Comparison of ENCODE assay signal across 12 cellular contexts in the genomic region with DNA sequence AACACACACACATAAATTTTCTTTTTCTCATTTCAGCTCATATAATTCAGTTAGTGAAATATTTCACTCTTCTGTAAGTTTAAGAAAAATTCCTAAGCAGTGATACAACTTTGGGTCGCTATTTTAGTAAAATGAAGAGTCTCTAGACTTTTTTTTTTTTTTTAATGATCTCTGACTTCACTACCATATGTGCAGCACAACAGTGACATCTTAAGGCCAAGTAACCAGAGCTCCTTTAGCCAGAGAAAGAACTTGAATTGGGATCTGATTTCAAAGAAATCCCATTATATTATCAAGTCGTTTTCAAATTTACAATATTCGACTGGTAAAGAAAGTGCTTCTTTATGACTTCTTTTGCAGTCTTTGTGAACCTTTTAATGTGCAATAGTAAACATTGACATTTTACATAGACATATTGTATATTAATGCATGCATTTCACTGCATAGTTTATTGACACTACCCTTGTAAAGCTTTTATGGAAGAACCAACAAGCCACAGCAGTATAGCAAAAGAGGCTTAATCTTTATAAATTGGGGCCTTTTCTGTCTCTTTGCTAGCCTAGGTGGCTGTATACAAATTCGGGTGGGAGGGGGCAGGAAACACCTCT.
DNase-seq lines count a peak whose midpoint lies in the region; ATAC-seq and TF ChIP-seq lines count a peak whose summit lies in the region.
"Had no signal": no experiment of that assay in that cellular context is flagged by ENCODE, and none has a peak within 500 bp of the region (broad histone marks: within the 10 kb centered on the region; RNA-seq: fewer than 3 reads in every experiment).

No MANE protein-coding gene starts in this region.

- H3K9me3 ChIP-seq in BE2C: no peaks in the 10 kb centered on the region
- H3K9me3 ChIP-seq: HAP-1, thyroid gland had no signal

- H3K27me3 Mint-ChIP-seq in progenitor cell of endocrine pancreas: no peaks in the 10 kb centered on the region

- H3K4me1 Mint-ChIP-seq in progenitor cell of endocrine pancreas (ENCODE audit: low read depth): peaks cover 38% of the 10 kb centered on the region

- H3K27me3 ChIP-seq in BE2C: no peaks in the 10 kb centered on the region
- H3K27me3 ChIP-seq: thyroid gland had no signal

- no peak overlapping the region for H3K4me3 Mint-ChIP-seq in progenitor cell of endocrine pancreas (ENCODE audit: low read depth)

- TF ChIP-seq CTCF in cardiac fibroblast (IDR thresholded peaks at IDR 0.05; ENCODE audit: low read depth, low read length): peak; percentile 29
- peak; percentile 40 for TF ChIP-seq CTCF in progenitor cell of endocrine pancreas (IDR thresholded peaks at IDR 0.05; ENCODE audit: unreplicated experiment)
- TF ChIP-seq CTCF in BE2C (IDR thresholded peaks at IDR 0.05; ENCODE audit: low read depth, low read length): no peak

- no peaks in the 10 kb centered on the region for H3K36me3 ChIP-seq in BE2C
- H3K36me3 ChIP-seq: thyroid gland had no signal

- no peaks in the 10 kb centered on the region for H3K4me1 ChIP-seq in BE2C
- H3K4me1 ChIP-seq: thyroid gland had no signal

- ATAC-seq in GM21619 (IDR thresholded peaks at IDR 0.05; ENCODE audit: unreplicated experiment): no peak
- ATAC-seq: left colon had no signal

- no peak overlapping the region for H3K27ac Mint-ChIP-seq in progenitor cell of endocrine pancreas

- H3K9me3 Mint-ChIP-seq in progenitor cell of endocrine pancreas (ENCODE audit: low read depth): no peaks in the 10 kb centered on the region

- peaks cover 5% of the 10 kb centered on the region for H3K36me3 Mint-ChIP-seq in progenitor cell of endocrine pancreas (ENCODE audit: insufficient read depth)

- peak; percentile 48 for DNase-seq in GM03348 (ENCODE audit: low spot score)
- DNase-seq in NCI-H446 (lab: John Stamatoyannopoulos, UW): peak; percentile 11 to 34
- DNase-seq in cardiac fibroblast (ENCODE audit: low read depth in 2 of 2): peak; percentile 64 to 72
- no peak for DNase-seq in progenitor cell of endocrine pancreas (ENCODE audit: low spot score, unreplicated experiment)
- no peak for DNase-seq in activated CD8-positive, alpha-beta memory T cell treated with anti-CD3 and anti-CD28 coated beads for 24 hours
- DNase-seq in BE2C: no peak
- DNase-seq: amygdala, left colon, NCI-H748 treated with DMSO at 0.1 percent for 48 hours, thyroid gland had no signal

- H3K4me3 ChIP-seq in cardiac fibroblast (replicated peaks in 1 of 2; ENCODE audit: low read depth in 2 of 2, low read length in 2 of 2) (no peak overlapping the region), BE2C (ENCODE audit: low read depth, low read length) (no peak overlapping the region)
- H3K4me3 ChIP-seq: HAP-1, thyroid gland had no signal

Comparison
In these comparisons a context has a peak if more than half of its experiments do, and no peak if none do; other contexts are left out.
1. DNase-seq: peak in GM03348 (single experiment), NCI-H446 (2 of 2) and cardiac fibroblast (2 of 2); none in progenitor cell of endocrine pancreas (single experiment), activated CD8-positive, alpha-beta memory T cell treated with anti-CD3 and anti-CD28 coated beads for 24 hours (single experiment) and BE2C (single experiment).